15 cellular contexts compared by ENCODE assay signal in the genomic region with DNA sequence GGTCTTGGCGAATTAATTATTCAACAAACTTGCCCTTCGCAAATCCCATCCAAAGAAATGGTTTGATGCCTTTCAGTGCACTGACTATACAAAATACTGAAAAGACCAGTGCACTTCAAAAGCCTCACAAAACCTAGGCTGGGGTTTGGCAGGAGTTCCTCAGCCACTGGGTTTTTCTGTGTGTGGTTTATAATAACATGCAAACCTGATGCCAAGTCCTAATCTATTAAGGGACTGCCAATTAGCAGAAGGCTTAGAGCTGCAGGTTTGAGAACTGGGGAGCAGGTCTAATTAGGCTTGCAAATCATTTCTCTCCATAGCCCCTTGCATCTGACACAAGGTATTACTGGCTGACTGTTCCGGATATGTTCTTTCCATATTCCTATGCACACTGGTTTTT. TPM values are rescaled to one million over a fixed set of nuclear protein-coding genes. Genes with fewer than 3 reads are reported as not detected.
DNase-seq lines count a peak whose midpoint lies in the region; ATAC-seq and TF ChIP-seq lines count a peak whose summit lies in the region.
"Had no signal": no experiment of that assay in that cellular context is flagged by ENCODE, and none has a peak within 500 bp of the region (broad histone marks: within the 10 kb centered on the region; RNA-seq: fewer than 3 reads in every experiment).

No MANE protein-coding gene starts in this region.

- H3K4me1 Mint-ChIP-seq in Caco-2 (ENCODE audit: low read depth, unreplicated experiment): peaks cover 11% of the 10 kb centered on the region

- no peak overlapping the region for H3K27ac Mint-ChIP-seq in Caco-2 (ENCODE audit: unreplicated experiment)
- H3K27ac Mint-ChIP-seq: CD14-positive monocyte, HFFc6 had no signal

- in situ Hi-C loops in HAP-1 (cut with MboI; ENCODE audit: low sequenced_read_pairs): no loop called here

- H3K27ac ChIP-seq in HUES64 (ENCODE audit: low read depth, low read length) (peak overlapping the region; percentile 98; the same call in 1 of the 2 replicates), dorsolateral prefrontal cortex (peak overlapping the region in 39 of 59 donors; percentile 19 to 88 (median 63))
- H3K27ac ChIP-seq: parathyroid adenoma, spleen had no signal

- BruUV-seq in Caco-2 (replicated peaks; lab: Mats Ljungman, UMichigan): no TSS peak

- CTCF ChIA-PET in Caco-2 (lab: Charles Lee): no interaction called here

- no peak for TF ChIP-seq CTCF in dorsolateral prefrontal cortex (IDR thresholded peaks at IDR 0.05 in 54 of 56, conservative IDR thresholded peaks at IDR 0.05 in 2 of 56; ENCODE audit: low read depth in 1 of 56, partially characterized antibody in 56 of 56)
- no peak for TF ChIP-seq CTCF in Caco-2 (IDR thresholded peaks at IDR 0.05; ENCODE audit: insufficient read depth in 1 of 2, low read depth in 1 of 2, low read length in 1 of 2, severe bottlenecking in 1 of 2, unreplicated experiment in 1 of 2)

- H3K27me3 ChIP-seq in HUES64 (ENCODE audit: insufficient read depth, low read length) (no peaks in the 10 kb centered on the region), dorsolateral prefrontal cortex (peaks cover 0 to 4% (median 0%) of the 10 kb centered on the region in 45 donors), HAP-1 (ENCODE audit: low read depth) (no peaks in the 10 kb centered on the region), Caco-2 (replicated peaks; ENCODE audit: control insufficient read depth, insufficient read depth, low read length) (no peaks in the 10 kb centered on the region)
- H3K27me3 ChIP-seq: spleen had no signal

- peaks cover 25% of the 10 kb centered on the region for H3K36me3 Mint-ChIP-seq in Caco-2 (ENCODE audit: insufficient read depth, unreplicated experiment)
- H3K36me3 Mint-ChIP-seq: CD14-positive monocyte had no signal

- H3K9me3 ChIP-seq in HUES64 (ENCODE audit: insufficient read depth, low read depth, low read length): no peaks in the 10 kb centered on the region
- no peaks in the 10 kb centered on the region for H3K9me3 ChIP-seq in HAP-1
- H3K9me3 ChIP-seq in Caco-2: no peaks in the 10 kb centered on the region
- H3K9me3 ChIP-seq: spleen had no signal

- POLR2A ChIA-PET in Caco-2 (lab: Charles Lee): no interaction called here

- no peak overlapping the region for H3K9ac ChIP-seq in HUES64 (ENCODE audit: low read depth, low read length)
- H3K9ac ChIP-seq: parathyroid adenoma had no signal

- H3K36me3 ChIP-seq in HUES64 (ENCODE audit: insufficient read depth, low read length) (no peaks in the 10 kb centered on the region), HAP-1 (replicated peaks) (no peaks in the 10 kb centered on the region), Caco-2 (ENCODE audit: control insufficient read depth, insufficient read depth, low read length) (no peaks in the 10 kb centered on the region)
- H3K36me3 ChIP-seq: spleen had no signal

- peak; percentile 22 for DNase-seq in NCI-H2196 treated with DMSO at 0.1 percent for 48 hours (lab: John Stamatoyannopoulos, UW; ENCODE audit: unreplicated experiment)
- peak in 4 of 10 donors; percentile 39 to 59 (median 44) for DNase-seq in dorsolateral prefrontal cortex
- peak; percentile 79 for DNase-seq in putamen (ENCODE audit: low spot score)
- DNase-seq in HAP-1 (ENCODE audit: low spot score in 2 of 2): no peak
- no peak for DNase-seq in Caco-2
- DNase-seq: activated CD4-positive, alpha-beta T cell treated with anti-CD3 and anti-CD28 coated beads, Interleukin-2, amount 50 U/mL, for 48 hours; glutamatergic neuron; HFFc6; Kasumi-1; spleen; stimulated activated naive CD4-positive, alpha-beta T cell treated with Interleukin-2 at 50 U/mL for 16 hours had no signal

- H3K4me1 ChIP-seq in HUES64 (ENCODE audit: insufficient read depth, low read length) (peaks cover 88% of the 10 kb centered on the region), HAP-1 (no peaks in the 10 kb centered on the region), Caco-2 (peaks cover 18% of the 10 kb centered on the region)

- no peaks in the 10 kb centered on the region for H3K9me3 Mint-ChIP-seq in Caco-2 (ENCODE audit: unreplicated experiment)
- H3K9me3 Mint-ChIP-seq: CD14-positive monocyte, HFFc6 had no signal

- ATAC-seq in HG03460 (IDR thresholded peaks at IDR 0.05; ENCODE audit: unreplicated experiment): no peak

- H3K4me3 Mint-ChIP-seq in Caco-2 (ENCODE audit: unreplicated experiment): no peak overlapping the region
- H3K4me3 Mint-ChIP-seq: CD14-positive monocyte, HFFc6 had no signal

- WGBS in HUES64: 94% methylated on average over 3 of the region's 3 CpGs

- H3K27me3 Mint-ChIP-seq in Caco-2 (ENCODE audit: insufficient read depth, unreplicated experiment): no peaks in the 10 kb centered on the region

- no peak overlapping the region for H3K4me3 ChIP-seq in HUES64 (ENCODE audit: low read length)
- H3K4me3 ChIP-seq in dorsolateral prefrontal cortex: no peak overlapping the region
- no peak overlapping the region for H3K4me3 ChIP-seq in HAP-1
- no peak overlapping the region for H3K4me3 ChIP-seq in Caco-2 (ENCODE audit: low read depth, low read length)
- H3K4me3 ChIP-seq: spleen had no signal

- intact Hi-C loops in dorsolateral prefrontal cortex (cut with DNase I): no loop called here
- intact Hi-C loops in Caco-2 (cut with micrococcal nuclease; ENCODE audit: unreplicated experiment): no loop called here

RNA-seq across cellular contexts. Expression of gene PLPP3, which starts 27.7 kb away (rescaled TPM):
- 21.5 TPM for polyA plus RNA-seq in HUES64 (2013, experiment 1 of 2)
- polyA plus RNA-seq in HUES64 (2013, experiment 2 of 2): 23.1 TPM
- 100 to 1,000 TPM in 79 of 120 experiments, 10 to 100 TPM in 41; 59.9 to 264 (median 115) TPM for total RNA-seq in dorsolateral prefrontal cortex
- 39.2 and 41.0 TPM in 2 replicates for total RNA-seq in Caco-2 (2022)

Comparison
In these comparisons a context has a peak if more than half of its experiments do, and no peak if none do; other contexts are left out.
1. DNase-seq: peak in NCI-H2196 treated with DMSO at 0.1 percent for 48 hours (single experiment) and putamen (single experiment); none in HAP-1 (0 of 2) and Caco-2 (0 of 2).